ENCODE assay signal across 22 cellular contexts in the genomic region with DNA sequence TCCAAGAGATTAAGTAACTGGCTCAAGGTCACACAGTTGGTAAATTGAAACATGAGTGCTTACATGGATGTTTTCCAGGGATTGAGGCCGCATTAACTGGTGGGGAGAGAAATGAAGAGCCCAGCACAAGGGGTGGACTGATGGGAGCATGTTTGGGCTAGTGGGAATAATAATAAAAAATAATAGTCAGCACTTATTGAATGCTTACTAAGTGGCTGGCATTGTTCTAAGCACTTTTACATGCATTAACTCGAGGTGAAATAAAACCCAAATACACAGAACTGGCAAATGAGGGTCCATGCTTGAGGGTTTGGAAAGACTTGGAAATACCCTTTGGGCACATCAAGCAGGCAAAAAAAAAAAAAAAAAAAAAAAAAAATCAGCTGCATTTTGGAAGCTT. TPM values are rescaled to one million over a fixed set of nuclear protein-coding genes. Genes with fewer than 3 reads are reported as not detected.
"Had no signal": no experiment of that assay in that cellular context is flagged by ENCODE, and none has a peak within 500 bp of the region (broad histone marks: within the 10 kb centered on the region; RNA-seq: fewer than 3 reads in every experiment).

No MANE protein-coding gene starts in this region.

- H3K9me3 ChIP-seq: SJSA1 had no signal

- H3K4me3 ChIP-seq: SJSA1, SK-N-MC had no signal

- DNase-seq: NCI-H1048, NCI-H1436, NCI-H187, NCI-H2029, NCI-H2081 treated with DMSO at 0.1 percent for 48 hours, NCI-H226, NCI-H446, NCI-H510A, NCI-H524 treated with DMSO at 0.1 percent for 48 hours, NCI-H69, NCI-H774, Right ventricle myocardium superior, RPMI8226, SIG-M5 had no signal

- FAIRE-seq: RCC 7860 had no signal

- H3K4me1 ChIP-seq: SJSA1 had no signal

- H3K27ac ChIP-seq: SJSA1, SK-N-MC had no signal

- H3K36me3 ChIP-seq: SJSA1 had no signal

RNA-seq across cellular contexts. Expression of a gene that starts 34.0 kb away (rescaled TPM):
- total RNA-seq: HT-29; MCF 10A; Right ventricle myocardium superior; SJSA1; T-helper 1 cell treated with Interleukin-12 subunit alpha and Interleukin-12 subunit beta and Interleukin-4 antibody, amounts not matched to agents 30 ng/mL and 1 ng/mL, for 36 hours had no signal
- polyA plus RNA-seq: IgD-negative memory B cell had no signal

RNA-seq across cellular contexts. Expression of a gene that starts 44.8 kb away (rescaled TPM):
- total RNA-seq: MCF 10A, Right ventricle myocardium superior, SJSA1 had no signal

RNA-seq across cellular contexts. Expression of a gene that starts 59.5 kb away (rescaled TPM):
- total RNA-seq: HT-29; LHCN-M2; MCF 10A; Right ventricle myocardium superior; SJSA1; T-helper 1 cell treated with Interleukin-12 subunit alpha and Interleukin-12 subunit beta and Interleukin-4 antibody, amounts not matched to agents 30 ng/mL and 1 ng/mL, for 36 hours had no signal
- polyA plus RNA-seq: IgD-negative memory B cell had no signal
